ENCODE assay signal across 5 cellular contexts in the genomic region with DNA sequence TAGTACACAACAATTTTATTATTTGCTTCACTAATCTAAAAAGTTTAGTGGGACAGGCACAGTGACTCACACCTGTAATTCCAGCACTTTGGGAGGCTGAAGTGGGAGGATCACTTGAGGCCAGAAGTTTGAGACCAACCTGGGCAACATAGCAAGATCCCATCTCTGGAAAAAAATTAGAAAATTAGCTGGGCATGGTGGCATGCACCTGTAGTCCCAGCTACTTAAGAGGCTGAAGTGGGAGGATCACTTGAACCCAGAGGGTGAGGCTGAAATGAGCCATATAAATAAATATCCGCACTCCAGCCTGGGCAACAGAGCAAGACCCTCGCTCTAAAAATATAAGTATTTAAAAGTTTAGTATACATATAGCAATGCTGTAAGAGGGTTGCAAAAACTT. TPM values are rescaled to one million over a fixed set of nuclear protein-coding genes. Genes with fewer than 3 reads are reported as not detected.
A peak's percentile ranks its signal among the peaks of the same experiment; 100 is the strongest.
DNase-seq lines count a peak whose midpoint lies in the region; ATAC-seq, FAIRE-seq and TF ChIP-seq lines count a peak whose summit lies in the region.
"Not testable (repeated sequence)": the region's sequence is repeated elsewhere in the genome, so short reads cannot be mapped to it uniquely, and the experiment has no call there.

No MANE protein-coding gene starts in this region.

- WGBS in K562 (ENCODE audit: insufficient coverage, low coverage, missing lambda C conversion rate), result 100% methylated on average over 2 of the region's 2 CpGs
- 100% methylated on average over 2 of the region's 2 CpGs for WGBS in HepG2 (ENCODE audit: low lambda C conversion rate)

- not testable (repeated sequence) for H3K4me3 Mint-ChIP-seq in T-helper 17 cell, WTC11

- FAIRE-seq in K562 (lab: Jason Lieb, UNC); HepG2 (lab: Jason Lieb, UNC): not testable (repeated sequence)

- ATAC-seq in T-helper 17 cell, WTC11, K562, HepG2: not testable (repeated sequence)

- not testable (repeated sequence) for H3K9ac ChIP-seq in K562 (ENCODE audit: insufficient read depth in 1 of 2, low read depth in 2 of 2, low read length in 2 of 2); HepG2 (ENCODE audit: insufficient read depth, low read depth, low read length)

- BruUV-seq in K562 (replicated peaks; lab: Mats Ljungman, UMichigan); HepG2 (replicated peaks; lab: Mats Ljungman, UMichigan): not testable (repeated sequence)

- H3K27me3 ChIP-seq in K562 (ENCODE audit: control insufficient read depth in 2 of 2, insufficient read depth in 2 of 2, low read length in 2 of 2); HepG2 (ENCODE audit: control insufficient read depth in 1 of 2, insufficient read depth in 2 of 2, low read length in 2 of 2): not testable (repeated sequence)

- H3K9me1 ChIP-seq in K562 (ENCODE audit: control insufficient read depth, insufficient read depth, low read length), result not testable (repeated sequence)

- intact Hi-C loops in K562 (cut with micrococcal nuclease); HepG2 (cut with micrococcal nuclease; ENCODE audit: unreplicated experiment): not testable (repeated sequence)

- not testable (repeated sequence) for H3K27me3 Mint-ChIP-seq in T-helper 17 cell; WTC11 (ENCODE audit: low read depth)

- not testable (repeated sequence) for H2AFZ ChIP-seq in K562 (ENCODE audit: low read depth, low read length); HepG2 (ENCODE audit: low read length)

- H3K79me2 ChIP-seq in K562 (ENCODE audit: control insufficient read depth, insufficient read depth, low read length), result peaks cover 53% of the 10 kb centered on the region
- not testable (repeated sequence) for H3K79me2 ChIP-seq in HepG2 (ENCODE audit: insufficient read depth, low read length)

- H3K4me1 Mint-ChIP-seq in T-helper 17 cell, WTC11: not testable (repeated sequence)

- not testable (repeated sequence) for H3K27ac ChIP-seq in HEK293 (ENCODE audit: extremely low read depth, low read depth, low read length); K562 (ENCODE audit: extremely low read depth, low read depth, low read length); HepG2 (ENCODE audit: extremely low read length, insufficient read depth, low read length)

- not testable (repeated sequence) for H3K9me3 Mint-ChIP-seq in WTC11

- H3K36me3 ChIP-seq in HEK293 (ENCODE audit: control insufficient read depth in 2 of 2, insufficient read depth in 1 of 2, low read length in 2 of 2), result peaks cover 31 to 74% of the 10 kb centered on the region in 2 experiments
- H3K36me3 ChIP-seq in K562 (ENCODE audit: control insufficient read depth, insufficient read depth, low read length), result peaks cover 87% of the 10 kb centered on the region
- peaks cover 16 to 60% of the 10 kb centered on the region in 2 experiments for H3K36me3 ChIP-seq in HepG2 (replicated peaks in 1 of 2; ENCODE audit: control insufficient read depth in 1 of 2, insufficient read depth in 2 of 2, low read length in 2 of 2)

- not testable (repeated sequence) for H3K4me3 ChIP-seq in HEK293 (ENCODE audit: low read depth, low read length); K562; HepG2 (replicated peaks in 1 of 3; ENCODE audit: insufficient read depth in 1 of 3, low read depth in 2 of 3, low read length in 3 of 3)

- H3K27ac Mint-ChIP-seq in T-helper 17 cell, result peak overlapping the region; percentile 57
- H3K27ac Mint-ChIP-seq in WTC11, result not testable (repeated sequence)

- not testable (repeated sequence) for TF ChIP-seq POLR2A in K562 (conservative IDR thresholded peaks at IDR 0.05); HepG2 (IDR thresholded peaks at IDR 0.05; ENCODE audit: insufficient read depth in 1 of 2, low read depth in 2 of 2, low read length in 2 of 2)

- POLR2A ChIA-PET in HEK293 (lab: Yijun Ruan, JAX); WTC11 (lab: Charles Lee); K562 (lab: Yijun Ruan, JAX); HepG2 (lab: Yijun Ruan, JAX): not testable (repeated sequence)

- not testable (repeated sequence) for TF ChIP-seq RAD21 in K562 (CRISPR knock-in tag; conservative IDR thresholded peaks at IDR 0.05 in 1 of 2, IDR thresholded peaks at IDR 0.05 in 1 of 2); HepG2 (CRISPR knock-in tag; IDR thresholded peaks at IDR 0.05)

- not testable (repeated sequence) for H3K9me3 ChIP-seq in HEK293 (ENCODE audit: control insufficient read depth, insufficient read depth, low read depth, low read length); T-helper 17 cell (ENCODE audit: control insufficient read depth, low read length, poor library complexity, severe bottlenecking); K562 (replicated peaks; ENCODE audit: control insufficient read depth, insufficient read depth, low read depth, low read length); HepG2 (ENCODE audit: low read length)

- CTCF ChIA-PET in HEK293 (lab: Yijun Ruan, JAX), result interaction anchor here (0.6 kb wide), 1 partner anchor 279 kb away, joined by 3 read pairs; no protein-coding TSS in a partner anchor
- CTCF ChIA-PET in WTC11 (lab: Charles Lee); K562 (lab: Yijun Ruan, JAX; ENCODE audit: low intra/inter-chr PET ratio); HepG2 (lab: Yijun Ruan, JAX; ENCODE audit: low intra/inter-chr PET ratio, low total read pairs): not testable (repeated sequence)

- TF ChIP-seq CTCF in HEK293 (tag by site-specific recombination; IDR thresholded peaks at IDR 0.05); WTC11 (IDR thresholded peaks at IDR 0.05); K562 (IDR thresholded peaks at IDR 0.05 in 2 of 3, conservative IDR thresholded peaks at IDR 0.05 in 1 of 3; ENCODE audit: insufficient read depth in 2 of 3, low read depth in 1 of 3, low read length in 3 of 3); HepG2 (CRISPR knock-in tag; IDR thresholded peaks at IDR 0.05): not testable (repeated sequence)

- H4K20me1 ChIP-seq in K562 (replicated peaks; ENCODE audit: control insufficient read depth, insufficient read depth, low read length); HepG2 (ENCODE audit: insufficient read depth, low read length): not testable (repeated sequence)

- H3K4me1 ChIP-seq in HEK293 (ENCODE audit: control insufficient read depth, insufficient read depth, low read length); K562 (replicated peaks in 1 of 2; ENCODE audit: control insufficient read depth in 2 of 2, insufficient read depth in 2 of 2, low read length in 2 of 2); HepG2 (ENCODE audit: insufficient read depth, low read length): not testable (repeated sequence)

- not testable (repeated sequence) for TF ChIP-seq EP300 in K562 (IDR thresholded peaks at IDR 0.05; ENCODE audit: low read length); HepG2 (IDR thresholded peaks at IDR 0.05; ENCODE audit: low read depth in 2 of 2, low read length in 2 of 2); HepG2 (CRISPR knock-in tag; IDR thresholded peaks at IDR 0.05; ENCODE audit: borderline replicate concordance)

- not testable (repeated sequence) for H3K36me3 Mint-ChIP-seq in T-helper 17 cell (ENCODE audit: low read depth)
- H3K36me3 Mint-ChIP-seq in WTC11, result peaks cover 59% of the 10 kb centered on the region

- in situ Hi-C loops in K562 (cut with MboI); HepG2 (cut with HindIII; ENCODE audit: extremely low pct_ligation_motif_present, low pct_unique_long_range_greater_than_20kb): not testable (repeated sequence)

- DNase-seq in T-helper 17 cell; WTC11 (ENCODE audit: low spot score); K562 (ENCODE audit: extremely low read depth in 1 of 4, low spot score in 3 of 4); HepG2 (ENCODE audit: low spot score): not testable (repeated sequence)

- H3K4me2 ChIP-seq in K562 (ENCODE audit: insufficient read depth, low read length); HepG2 (ENCODE audit: low read depth, low read length): not testable (repeated sequence)

RNA-seq across cellular contexts. Expression of gene EIF4E, which starts 42.6 kb away (rescaled TPM):
- total RNA-seq in T-helper 17 cell (10 to 100 TPM; 50.5 to 51.1 TPM), WTC11 (2021) (146 to 174 TPM (median 155 TPM) in 3 replicates), K562 (2014; rRNA removed) (149 and 178 TPM in 2 replicates), K562 (2014; rRNA removed; fragmentation: Illumina TruSeq; extraction: Trizol) (305 and 329 TPM in 2 replicates), K562 (2015; rRNA removed; fragmentation: Illumina TruSeq; extraction: Trizol) (334 and 370 TPM in 2 replicates), K562 (2021) (165 and 167 TPM in 2 replicates), HepG2 (2016; rRNA removed; fragmentation: Illumina TruSeq; extraction: Trizol) (194 and 288 TPM in 2 replicates)
- 66.1 and 219 TPM in 2 replicates for total RNA-seq in K562 (2011; cell fraction: chromatin; rRNA removed; ENCODE audit: low replicate concordance)
- total RNA-seq in K562 (2011; cell fraction: nucleolus; rRNA removed), result 36.7 and 55.9 TPM in 2 replicates
- total RNA-seq in K562 (2011; cell fraction: nucleoplasm; rRNA removed), result 126 and 178 TPM in 2 replicates
- polyA plus RNA-seq in K562 (2011; rRNA removed) (108 and 179 TPM in 2 replicates), K562 (2014; fragmentation: Illumina TruSeq; extraction: Trizol) (177 and 187 TPM in 2 replicates), K562 (2014; fragmentation: Nextera tagmentation; extraction: Ambion mirVana) (100 to 1,000 TPM; 349 to 489 TPM), K562 (2014; rRNA removed) (125 and 164 TPM in 2 replicates), HepG2 (2011; rRNA removed) (37.1 and 50.8 TPM in 2 replicates)
- 22.6 and 76.2 TPM in 2 replicates for polyA plus RNA-seq in K562 (2011; cell fraction: cytosol; rRNA removed)
- 29.0 and 44.4 TPM in 2 replicates for polyA plus RNA-seq in K562 (2011; cell fraction: nucleus; rRNA removed)
- 59.0 and 146 TPM in 2 replicates for polyA plus RNA-seq in K562 (2012)
- 281 and 301 TPM in 2 replicates for polyA minus RNA-seq in K562 (2011; rRNA and poly(A)+ RNA removed)
- 79.5 and 99.4 TPM in 2 replicates for polyA minus RNA-seq in K562 (2011; cell fraction: cytosol; rRNA and poly(A)+ RNA removed)
- polyA minus RNA-seq in K562 (2011; cell fraction: nucleus; rRNA and poly(A)+ RNA removed), result 48.2 and 75.5 TPM in 2 replicates
- total RNA-seq in HepG2 (2016; cell fraction: cytosol; rRNA removed; fragmentation: Illumina TruSeq; extraction: Trizol; ENCODE audit: low read depth), result 40.9 and 48.1 TPM in 2 replicates
- 189 and 288 TPM in 2 replicates for total RNA-seq in HepG2 (2016; cell fraction: insoluble cytoplasmic fraction; rRNA removed; fragmentation: Illumina TruSeq; extraction: Trizol)
- 81.4 and 95.8 TPM in 2 replicates for total RNA-seq in HepG2 (2016; cell fraction: membrane; rRNA removed; fragmentation: Illumina TruSeq; extraction: Trizol)
- total RNA-seq in HepG2 (2016; cell fraction: nucleus; rRNA removed; fragmentation: Illumina TruSeq; extraction: Trizol), result 82.9 and 99.3 TPM in 2 replicates
- 26.0 and 35.9 TPM in 2 replicates for polyA plus RNA-seq in HepG2 (2011; cell fraction: cytosol; rRNA removed)
- polyA plus RNA-seq in HepG2 (2011; cell fraction: nucleus; rRNA removed), result 15.4 and 20.2 TPM in 2 replicates
- 53.5 and 67.1 TPM in 2 replicates for polyA plus RNA-seq in HepG2 (2012)
- 13.9 and 17.2 TPM in 2 replicates for polyA plus RNA-seq in HepG2 (2016; cell fraction: cytosol; fragmentation: Illumina TruSeq; extraction: Trizol; ENCODE audit: low read depth)
- polyA plus RNA-seq in HepG2 (2016; cell fraction: insoluble cytoplasmic fraction; fragmentation: Illumina TruSeq; extraction: Trizol; ENCODE audit: low read depth), result 202 and 240 TPM in 2 replicates
- 27.3 and 34.3 TPM in 2 replicates for polyA plus RNA-seq in HepG2 (2016; cell fraction: membrane; fragmentation: Illumina TruSeq; extraction: Trizol; ENCODE audit: low read depth)
- 73.4 and 87.3 TPM in 2 replicates for polyA plus RNA-seq in HepG2 (2016; cell fraction: nucleus; fragmentation: Illumina TruSeq; extraction: Trizol; ENCODE audit: insufficient read depth, low read depth)
- polyA minus RNA-seq in HepG2 (2011; rRNA and poly(A)+ RNA removed; ENCODE audit: low replicate concordance), result 17.0 and 19.1 TPM in 2 replicates
- polyA minus RNA-seq in HepG2 (2011; cell fraction: cytosol; rRNA and poly(A)+ RNA removed), result 66.1 and 67.1 TPM in 2 replicates
- polyA minus RNA-seq in HepG2 (2011; cell fraction: nucleus; rRNA and poly(A)+ RNA removed), result 70.2 and 70.7 TPM in 2 replicates
